ENCODE assay signal across 8 cellular contexts in genomic region chr4:25863347-25863784, GRCh38.
DNase-seq lines count a peak whose midpoint lies in the region; ATAC-seq and TF ChIP-seq lines count a peak whose summit lies in the region.

No MANE protein-coding gene starts in this region.

- peak; percentile 43 for TF ChIP-seq CTCF in GM10248 (IDR thresholded peaks at IDR 0.05; ENCODE audit: control extremely low read depth, extremely low read depth, low read depth, missing control alignments)
- TF ChIP-seq CTCF in OCI-LY3 (IDR thresholded peaks at IDR 0.05; ENCODE audit: low read depth, low read length) = peak; percentile 51

- DNase-seq in GM10248 (ENCODE audit: extremely low spot score) (no peak), NK-92 (lab: John Stamatoyannopoulos, UW; ENCODE audit: unreplicated experiment) (no peak)

- H3K4me1 ChIP-seq in OCI-LY3 (ENCODE audit: low read length) = peaks cover 36% of the 10 kb centered on the region
- H3K4me1 ChIP-seq in duodenal mucosa (ENCODE audit: control insufficient read depth in 1 of 2, insufficient read depth in 2 of 2, low read length in 2 of 2) = peaks cover 45 to 52% of the 10 kb centered on the region in 2 donors
- peaks cover 20 to 40% of the 10 kb centered on the region in 2 donors for H3K4me1 ChIP-seq in mucosa of rectum (ENCODE audit: control insufficient read depth in 2 of 2, insufficient read depth in 2 of 2, low read length in 2 of 2)

- H3K9ac ChIP-seq in OCI-LY3 (ENCODE audit: low read length) (peak overlapping the region; percentile 86), duodenal mucosa (ENCODE audit: low read depth in 1 of 2, low read length in 2 of 2) (peak overlapping the region; percentile 64 to 79), mucosa of rectum (ENCODE audit: low read depth in 1 of 2, low read length in 2 of 2) (peak overlapping the region; percentile 65 to 79)

- peak overlapping the region; percentile 27; the same call in 1 of the 2 replicates for H2AFZ ChIP-seq in OCI-LY3 (ENCODE audit: low read depth, low read length)

- no peak for ATAC-seq in GM19455 (IDR thresholded peaks at IDR 0.05; ENCODE audit: unreplicated experiment)
- no peak for ATAC-seq in HG03095 (IDR thresholded peaks at IDR 0.05; ENCODE audit: unreplicated experiment)
- no peak for ATAC-seq in GM21529 (IDR thresholded peaks at IDR 0.05; ENCODE audit: unreplicated experiment)

- CTCF ChIA-PET in GM10248 (lab: Yijun Ruan, JAX) = interaction anchor here (2.2 to 3.9 kb wide), 2 partner anchors 14 to 51 kb away, joined by 8 to 27 read pairs; partner anchors contain the start of gene SMIM20

- H3K4me2 ChIP-seq in OCI-LY3 (ENCODE audit: low read length) = peak overlapping the region; percentile 94

- H3K9me3 ChIP-seq in OCI-LY3 (ENCODE audit: insufficient read depth, low read length) (no peaks in the 10 kb centered on the region), duodenal mucosa (ENCODE audit: control insufficient read depth in 1 of 2, low read length in 2 of 2) (no peaks in the 10 kb centered on the region), mucosa of rectum (ENCODE audit: control insufficient read depth in 2 of 2, low read length in 2 of 2) (no peaks in the 10 kb centered on the region)

- H3K27ac ChIP-seq in OCI-LY3 (ENCODE audit: low read length) (peak overlapping the region; percentile 38), duodenal mucosa (ENCODE audit: low read depth, low read length) (peak overlapping the region; percentile 85), mucosa of rectum (ENCODE audit: low read depth in 2 of 2, low read length in 2 of 2) (peak overlapping the region; percentile 91 to 94)

- POLR2A ChIA-PET in GM10248 (lab: Yijun Ruan, JAX) = no interaction called here

- H4K20me1 ChIP-seq in OCI-LY3 (ENCODE audit: insufficient read depth, low read length) = peaks cover 24% of the 10 kb centered on the region

- peaks cover 15% of the 10 kb centered on the region for H3K36me3 ChIP-seq in OCI-LY3 (replicated peaks; ENCODE audit: low read depth, low read length)
- H3K36me3 ChIP-seq in duodenal mucosa (ENCODE audit: control insufficient read depth in 1 of 2, insufficient read depth in 2 of 2, low read length in 2 of 2) = no peaks in the 10 kb centered on the region
- H3K36me3 ChIP-seq in mucosa of rectum (ENCODE audit: control insufficient read depth in 2 of 2, insufficient read depth in 2 of 2, low read length in 2 of 2) = no peaks in the 10 kb centered on the region

- H3K79me2 ChIP-seq in OCI-LY3 (ENCODE audit: low read length) = peaks cover 39% of the 10 kb centered on the region

- peak overlapping the region; percentile 80 for H3K4me3 ChIP-seq in OCI-LY3 (ENCODE audit: low read length)
- H3K4me3 ChIP-seq in duodenal mucosa (ENCODE audit: low read depth in 1 of 2, low read length in 2 of 2) = peak overlapping the region; percentile 61 to 69
- H3K4me3 ChIP-seq in mucosa of rectum (ENCODE audit: low read length in 2 of 2) = peak overlapping the region; percentile 77

- H3K27me3 ChIP-seq in OCI-LY3 (ENCODE audit: low read depth, low read length) = no peaks in the 10 kb centered on the region
- no peaks in the 10 kb centered on the region for H3K27me3 ChIP-seq in duodenal mucosa (ENCODE audit: control insufficient read depth in 1 of 2, insufficient read depth in 2 of 2, low read length in 2 of 2)
- H3K27me3 ChIP-seq in mucosa of rectum (ENCODE audit: control insufficient read depth in 2 of 2, insufficient read depth in 2 of 2, low read length in 2 of 2) = no peaks in the 10 kb centered on the region

Comparison
In these comparisons a context has a peak if more than half of its experiments do, and no peak if none do; other contexts are left out.
1. H3K27ac ChIP-seq: peak in every context shown above with its lines; median percentile 92 in mucosa of rectum; 85 in duodenal mucosa; 38 in OCI-LY3.